In the genomic region with DNA sequence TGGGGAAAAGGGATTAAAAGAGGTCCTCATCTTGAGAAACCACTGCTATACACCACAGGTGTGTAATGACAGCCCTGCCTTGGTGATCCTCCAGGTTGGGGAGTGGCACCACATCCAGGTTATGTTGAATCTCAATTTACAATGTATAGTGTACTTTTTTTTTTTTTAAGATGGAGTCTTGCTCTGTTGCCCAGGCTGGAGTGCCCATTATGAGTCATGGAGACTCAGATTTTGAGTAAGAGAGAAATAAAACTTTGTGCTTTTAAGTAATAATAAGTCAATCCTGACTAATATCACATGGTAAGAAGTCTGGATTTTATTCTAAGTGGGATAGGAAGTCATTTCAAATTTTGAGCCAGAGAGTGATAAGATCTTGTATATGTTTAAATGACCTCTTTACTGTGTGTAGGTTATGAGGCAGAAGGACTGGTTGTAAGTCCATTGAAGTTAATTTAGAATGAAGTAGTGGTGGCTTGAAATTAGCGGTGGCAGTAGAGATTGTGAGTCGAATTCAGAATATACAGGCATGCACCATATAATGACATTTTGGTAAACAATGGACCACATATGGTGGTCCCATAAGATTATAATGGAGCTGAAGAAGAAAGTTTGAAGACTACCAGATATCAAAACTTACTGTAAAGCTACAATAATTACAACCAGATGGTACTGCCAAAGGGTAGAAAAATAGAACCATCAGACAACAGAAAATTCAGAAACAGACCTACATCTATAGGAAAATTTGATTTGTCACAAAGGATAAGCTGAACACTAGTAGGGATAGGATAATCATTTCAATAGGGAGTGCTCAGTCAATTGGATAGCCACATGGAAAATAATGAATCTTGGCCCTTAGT, we compare ENCODE assay signal across 10 cellular contexts. TPM values are rescaled to one million over a fixed set of nuclear protein-coding genes. Genes with fewer than 3 reads are reported as not detected.
DNase-seq lines count a peak whose midpoint lies in the region; ATAC-seq, FAIRE-seq and TF ChIP-seq lines count a peak whose summit lies in the region.
"Had no signal": no experiment of that assay in that cellular context is flagged by ENCODE, and none has a peak within 500 bp of the region (broad histone marks: within the 10 kb centered on the region; RNA-seq: fewer than 3 reads in every experiment).

No MANE protein-coding gene starts in this region.

- H3K4me2 ChIP-seq in Loucy (ENCODE audit: low read depth, low read length, poor library complexity, severe bottlenecking) (no peak overlapping the region), K562 (ENCODE audit: insufficient read depth, low read length) (no peak overlapping the region)

- H3K27me3 ChIP-seq in Loucy (ENCODE audit: insufficient read depth, low read length, poor library complexity, severe bottlenecking), result no peaks in the 10 kb centered on the region
- H3K27me3 ChIP-seq in K562 (ENCODE audit: control insufficient read depth in 2 of 2, insufficient read depth in 2 of 2, low read length in 2 of 2), result no peaks in the 10 kb centered on the region
- no peaks in the 10 kb centered on the region for H3K27me3 ChIP-seq in gastrocnemius medialis
- H3K27me3 ChIP-seq: testis had no signal

- peak; percentile 79 for FAIRE-seq in GM12892 (lab: Jason Lieb, UNC)
- FAIRE-seq in K562 (lab: Jason Lieb, UNC), result no peak

- H3K9me3 ChIP-seq in Loucy (ENCODE audit: insufficient read depth, low read depth, low read length), result no peaks in the 10 kb centered on the region
- no peaks in the 10 kb centered on the region for H3K9me3 ChIP-seq in K562 (replicated peaks; ENCODE audit: control insufficient read depth, insufficient read depth, low read depth, low read length)
- no peaks in the 10 kb centered on the region for H3K9me3 ChIP-seq in gastrocnemius medialis
- H3K9me3 ChIP-seq: testis had no signal

- TF ChIP-seq RAD21 in K562 (CRISPR knock-in tag; conservative IDR thresholded peaks at IDR 0.05 in 1 of 2, IDR thresholded peaks at IDR 0.05 in 1 of 2), result no peak

- BruUV-seq in K562 (replicated peaks; lab: Mats Ljungman, UMichigan), result no TSS peak

- TF ChIP-seq POLR2A in GM12892 (IDR thresholded peaks at IDR 0.05; ENCODE audit: low read depth, low read length) (no peak), K562 (conservative IDR thresholded peaks at IDR 0.05) (no peak), gastrocnemius medialis (IDR thresholded peaks at IDR 0.05) (no peak)

- TF ChIP-seq CTCF in Loucy (conservative IDR thresholded peaks at IDR 0.05; ENCODE audit: low read length) (no peak), K562 (IDR thresholded peaks at IDR 0.05 in 2 of 3, conservative IDR thresholded peaks at IDR 0.05 in 1 of 3; ENCODE audit: insufficient read depth in 2 of 3, low read depth in 1 of 3, low read length in 3 of 3) (no peak), gastrocnemius medialis (IDR thresholded peaks at IDR 0.05 in 4 of 5, conservative IDR thresholded peaks at IDR 0.05 in 1 of 5) (no peak)

- ATAC-seq in K562, result no peak
- ATAC-seq in gastrocnemius medialis, result no peak

- 20% methylated on average over 2 of the region's 2 CpGs for WGBS in K562 (ENCODE audit: insufficient coverage, low coverage, missing lambda C conversion rate)

- no peaks in the 10 kb centered on the region for H3K9me2 ChIP-seq in Loucy (replicated peaks; ENCODE audit: low read depth, low read length)

- H2AFZ ChIP-seq in Loucy (ENCODE audit: low read length) (peak overlapping the region; percentile 46; the same call in 1 of the 2 replicates), K562 (ENCODE audit: low read depth, low read length) (peak overlapping the region; percentile 12)

- H3K4me1 ChIP-seq in Loucy (ENCODE audit: insufficient read depth, low read length, poor library complexity, severe bottlenecking) (peaks cover 11% of the 10 kb centered on the region), K562 (replicated peaks in 1 of 2; ENCODE audit: control insufficient read depth in 2 of 2, insufficient read depth in 2 of 2, low read length in 2 of 2) (peaks cover 8 to 46% of the 10 kb centered on the region in 2 experiments), gastrocnemius medialis (peaks cover 62 to 70% of the 10 kb centered on the region in 2 donors)
- H3K4me1 ChIP-seq: testis had no signal

- no peak overlapping the region for H3K4me3 ChIP-seq in Loucy (ENCODE audit: low read length, poor library complexity, severe bottlenecking)
- no peak overlapping the region for H3K4me3 ChIP-seq in K562
- H3K4me3 ChIP-seq in gastrocnemius medialis, result no peak overlapping the region
- H3K4me3 ChIP-seq: testis had no signal

- H3K79me2 ChIP-seq in Loucy (ENCODE audit: insufficient read depth, low read length), result no peaks in the 10 kb centered on the region
- H3K79me2 ChIP-seq in K562 (ENCODE audit: control insufficient read depth, insufficient read depth, low read length), result no peaks in the 10 kb centered on the region

- H4K20me1 ChIP-seq in Loucy (ENCODE audit: insufficient read depth, low read length, poor library complexity, severe bottlenecking), result no peaks in the 10 kb centered on the region
- H4K20me1 ChIP-seq in K562 (replicated peaks; ENCODE audit: control insufficient read depth, insufficient read depth, low read length), result no peaks in the 10 kb centered on the region

- intact Hi-C loops in K562 (cut with micrococcal nuclease) (loop anchor here (5.0 kb wide), 1 partner anchor 38 kb away; the partner anchor contains the start of gene COX17), gastrocnemius medialis (cut with DNase I; ENCODE audit: low total_unique reads) (loop anchor here (1.0 kb wide), 1 partner anchor 13 kb away; no protein-coding TSS in a partner anchor)

- H3K9me1 ChIP-seq in K562 (ENCODE audit: control insufficient read depth, insufficient read depth, low read length), result peaks cover 3% of the 10 kb centered on the region

- POLR2A ChIA-PET in K562 (lab: Yijun Ruan, JAX), result interaction anchor here (0.5 kb wide), 1 partner anchor 30 kb away, joined by 5 read pairs; no protein-coding TSS in a partner anchor

- H3F3A ChIP-seq in Loucy (ENCODE audit: low read depth), result no peaks in the 10 kb centered on the region

- H3K36me3 ChIP-seq in Loucy (ENCODE audit: insufficient read depth, low read length) (no peaks in the 10 kb centered on the region), K562 (ENCODE audit: control insufficient read depth, insufficient read depth, low read length) (no peaks in the 10 kb centered on the region), gastrocnemius medialis (peaks cover 0 to 5% of the 10 kb centered on the region in 2 donors)

- H3K27ac ChIP-seq in K562 (ENCODE audit: extremely low read depth, low read depth, low read length) (peak overlapping the region; percentile 83; the same call in 1 of the 3 replicates), gastrocnemius medialis (peak overlapping the region; percentile 94 to 96 (median 95))
- H3K27ac ChIP-seq: testis had no signal

- in situ Hi-C loops in K562 (cut with MboI) (no loop called here), gastrocnemius medialis (cut with MboI; ENCODE audit: low sequenced_read_pairs in 4 of 4) (no loop called here)

- TF ChIP-seq EP300 in K562 (IDR thresholded peaks at IDR 0.05; ENCODE audit: low read length), result no peak

- H3K9ac ChIP-seq in Loucy (ENCODE audit: low read depth, low read length, poor library complexity, severe bottlenecking) (peak overlapping the region; percentile 63), K562 (ENCODE audit: insufficient read depth in 1 of 2, low read depth in 2 of 2, low read length in 2 of 2) (no peak overlapping the region)

- DNase-seq in GM12892 (ENCODE audit: insufficient read length), result no peak
- DNase-seq in K562 (ENCODE audit: extremely low read depth in 1 of 4, low spot score in 3 of 4), result no peak
- no peak for DNase-seq in gastrocnemius medialis
- DNase-seq in DMS79 treated with DMSO at 0.1 percent for 48 hours (lab: John Stamatoyannopoulos, UW), result no peak
- no peak for DNase-seq in NCI-H146 (lab: John Stamatoyannopoulos, UW)
- no peak for DNase-seq in globus pallidus (ENCODE audit: low spot score)
- DNase-seq: T-helper 9 cell had no signal

- CTCF ChIA-PET in K562 (lab: Yijun Ruan, JAX; ENCODE audit: low intra/inter-chr PET ratio), result no interaction called here

RNA-seq across cellular contexts. Expression of gene POPDC2, which starts 20.7 kb away (rescaled TPM):
- 3.5 TPM for polyA plus RNA-seq in GM12892 (2012; ENCODE audit: missing spikeins)
- 0.21 and 0.30 TPM in 2 replicates for total RNA-seq in K562 (2011; cell fraction: chromatin; rRNA removed; ENCODE audit: low replicate concordance)
- total RNA-seq in K562 (2011; cell fraction: nucleolus; rRNA removed), result 0.33 TPM in 1 of 2 replicates, not detected in the other
- 0.44 and 0.69 TPM in 2 replicates for total RNA-seq in K562 (2011; cell fraction: nucleoplasm; rRNA removed)
- total RNA-seq in K562 (2014; rRNA removed), result 0.08 TPM in 1 of 2 replicates, not detected in the other
- total RNA-seq in K562 (2014; rRNA removed; fragmentation: Illumina TruSeq; extraction: Trizol), result not detected in 2 replicates
- total RNA-seq in K562 (2015; rRNA removed; fragmentation: Illumina TruSeq; extraction: Trizol), result 0.41 TPM in 1 of 2 replicates, not detected in the other
- 0.13 TPM in 1 of 2 replicates, not detected in the other for total RNA-seq in K562 (2021)
- 0.13 and 0.28 TPM in 2 replicates for polyA plus RNA-seq in K562 (2011; rRNA removed)
- polyA plus RNA-seq in K562 (2011; cell fraction: cytosol; rRNA removed), result 0.09 TPM in 1 of 2 replicates, not detected in the other
- 0.24 and 0.34 TPM in 2 replicates for polyA plus RNA-seq in K562 (2011; cell fraction: nucleus; rRNA removed)
- polyA plus RNA-seq in K562 (2012), result 0.30 and 1.3 TPM in 2 replicates
- 0.09 and 0.17 TPM in 2 replicates for polyA plus RNA-seq in K562 (2014; fragmentation: Illumina TruSeq; extraction: Trizol)
- under 1 TPM; 0.08 to 0.31 TPM for polyA plus RNA-seq in K562 (2014; fragmentation: Nextera tagmentation; extraction: Ambion mirVana)
- polyA plus RNA-seq in K562 (2014; rRNA removed), result 0.32 and 1.00 TPM in 2 replicates
- 0.11 and 0.18 TPM in 2 replicates for polyA minus RNA-seq in K562 (2011; rRNA and poly(A)+ RNA removed)
- not detected in 2 replicates for polyA minus RNA-seq in K562 (2011; cell fraction: cytosol; rRNA and poly(A)+ RNA removed)
- 0.44 TPM in 1 of 2 replicates, not detected in the other for polyA minus RNA-seq in K562 (2011; cell fraction: nucleus; rRNA and poly(A)+ RNA removed)
- total RNA-seq in gastrocnemius medialis, result 10 to 100 TPM in 3 of 4 donors, 1 to 10 TPM in 1; 7.8 to 38.9 (median 30.3) TPM
- total RNA-seq: NCI-H460 had no signal

RNA-seq across cellular contexts. Expression of gene COX17, which starts 37.5 kb away (rescaled TPM):
- 274 TPM for polyA plus RNA-seq in GM12892 (2012; ENCODE audit: missing spikeins)
- 10.0 and 11.6 TPM in 2 replicates for total RNA-seq in K562 (2011; cell fraction: chromatin; rRNA removed; ENCODE audit: low replicate concordance)
- 8.0 and 8.3 TPM in 2 replicates for total RNA-seq in K562 (2011; cell fraction: nucleolus; rRNA removed)
- 13.7 and 24.1 TPM in 2 replicates for total RNA-seq in K562 (2011; cell fraction: nucleoplasm; rRNA removed)
- 64.5 and 69.3 TPM in 2 replicates for total RNA-seq in K562 (2014; rRNA removed)
- total RNA-seq in K562 (2014; rRNA removed; fragmentation: Illumina TruSeq; extraction: Trizol), result 47.9 and 51.6 TPM in 2 replicates
- total RNA-seq in K562 (2015; rRNA removed; fragmentation: Illumina TruSeq; extraction: Trizol), result 52.6 and 60.6 TPM in 2 replicates
- 34.3 and 44.2 TPM in 2 replicates for total RNA-seq in K562 (2021)
- polyA plus RNA-seq in K562 (2011; rRNA removed), result 29.1 and 32.2 TPM in 2 replicates
- polyA plus RNA-seq in K562 (2011; cell fraction: cytosol; rRNA removed), result 15.7 and 25.9 TPM in 2 replicates
- 14.5 and 23.5 TPM in 2 replicates for polyA plus RNA-seq in K562 (2011; cell fraction: nucleus; rRNA removed)
- polyA plus RNA-seq in K562 (2012), result 47.8 and 81.9 TPM in 2 replicates
- polyA plus RNA-seq in K562 (2014; fragmentation: Illumina TruSeq; extraction: Trizol), result 32.5 and 40.8 TPM in 2 replicates
- 100 to 1,000 TPM; 147 to 167 TPM for polyA plus RNA-seq in K562 (2014; fragmentation: Nextera tagmentation; extraction: Ambion mirVana)
- 102 and 121 TPM in 2 replicates for polyA plus RNA-seq in K562 (2014; rRNA removed)
- 10.1 TPM in 2 replicates for polyA minus RNA-seq in K562 (2011; rRNA and poly(A)+ RNA removed)
- polyA minus RNA-seq in K562 (2011; cell fraction: cytosol; rRNA and poly(A)+ RNA removed), result 5.0 and 8.6 TPM in 2 replicates
- polyA minus RNA-seq in K562 (2011; cell fraction: nucleus; rRNA and poly(A)+ RNA removed), result 12.9 and 22.1 TPM in 2 replicates
- total RNA-seq in gastrocnemius medialis, result 100 to 1,000 TPM in 1 of 4 donors, 10 to 100 TPM in 3; 63.4 to 146 (median 87.5) TPM

RNA-seq across cellular contexts. Expression of gene PLA1A, which starts 42.0 kb away (rescaled TPM):
- 11.6 TPM for polyA plus RNA-seq in GM12892 (2012; ENCODE audit: missing spikeins)
- total RNA-seq in K562 (2011; cell fraction: chromatin; rRNA removed; ENCODE audit: low replicate concordance), result not detected in 2 replicates
- total RNA-seq in K562 (2011; cell fraction: nucleolus; rRNA removed), result not detected in 2 replicates
- total RNA-seq in K562 (2011; cell fraction: nucleoplasm; rRNA removed), result not detected in 2 replicates
- total RNA-seq in K562 (2014; rRNA removed) (not detected in 2 replicates), K562 (2014; rRNA removed; fragmentation: Illumina TruSeq; extraction: Trizol) (not detected in 2 replicates), K562 (2015; rRNA removed; fragmentation: Illumina TruSeq; extraction: Trizol) (not detected in 2 replicates), K562 (2021) (not detected in 2 replicates), gastrocnemius medialis (1 to 10 TPM in 3 of 4 donors, under 1 TPM in 1; 0.97 to 9.6 (median 3.2) TPM)
- polyA plus RNA-seq in K562 (2011; rRNA removed) (not detected in 2 replicates), K562 (2014; fragmentation: Illumina TruSeq; extraction: Trizol) (not detected in 2 replicates), K562 (2014; fragmentation: Nextera tagmentation; extraction: Ambion mirVana) (not detected), K562 (2014; rRNA removed) (not detected in 2 replicates)
- polyA plus RNA-seq in K562 (2011; cell fraction: cytosol; rRNA removed), result not detected in 2 replicates
- not detected in 2 replicates for polyA plus RNA-seq in K562 (2011; cell fraction: nucleus; rRNA removed)
- polyA plus RNA-seq in K562 (2012), result 0.19 TPM in 1 of 2 replicates, not detected in the other
- polyA minus RNA-seq in K562 (2011; rRNA and poly(A)+ RNA removed), result not detected in 2 replicates
- polyA minus RNA-seq in K562 (2011; cell fraction: cytosol; rRNA and poly(A)+ RNA removed), result not detected in 2 replicates
- polyA minus RNA-seq in K562 (2011; cell fraction: nucleus; rRNA and poly(A)+ RNA removed), result not detected in 2 replicates
- total RNA-seq: NCI-H460 had no signal

Comparison
In these comparisons a context has a peak if more than half of its experiments do, and no peak if none do; other contexts are left out.
1. RNA of gene POPDC2, which starts 20.7 kb away (total RNA-seq): 7.8 to 38.9 TPM in gastrocnemius medialis; 0.08 to 0.69 TPM in K562; every median in the first group is over 4 times any median in the second.